ENCODE assay signal across 8 cellular contexts in the genomic region with DNA sequence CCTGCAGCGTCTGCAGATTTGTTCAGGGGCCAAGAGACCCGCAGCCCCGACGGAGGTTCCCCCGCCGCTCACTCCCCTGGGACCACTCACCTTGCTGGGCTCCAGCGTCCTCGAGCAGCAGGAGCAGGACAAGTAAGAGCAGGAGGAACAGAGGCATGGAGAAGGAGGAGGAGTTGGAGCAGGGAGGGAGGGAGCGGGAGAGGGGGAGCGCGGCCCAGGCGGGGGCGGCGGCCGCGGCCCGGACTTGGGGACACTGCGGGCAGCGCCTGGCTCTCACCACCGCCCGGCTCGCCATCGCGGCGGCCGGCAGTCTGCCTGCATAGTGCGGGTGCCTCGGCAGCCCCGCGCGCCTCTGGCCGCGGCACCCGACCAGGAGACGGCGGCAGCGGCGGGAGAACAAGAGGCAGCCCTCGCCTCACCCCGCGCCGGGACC. TPM values are rescaled to one million over a fixed set of nuclear protein-coding genes. Genes with fewer than 3 reads are reported as not detected.
DNase-seq lines count a peak whose midpoint lies in the region; TF ChIP-seq lines count a peak whose summit lies in the region.

No MANE protein-coding gene starts in this region.

- 0% methylated on average over 30 of the region's 42 CpGs for WGBS in esophagus muscularis mucosa

- DNase-seq in GM12864 (ENCODE audit: low read depth) (no peak), H7 (peak; percentile 78), LHCN-M2 (ENCODE audit: low read depth) (peak; percentile 63), esophagus muscularis mucosa (ENCODE audit: extremely low spot score) (no peak), tibial artery (peak; percentile 45 to 82), superior temporal gyrus (ENCODE audit: extremely low spot score) (no peak)
- peak; percentile 61 for DNase-seq in activated CD8-positive, alpha-beta memory T cell treated with anti-CD3 and anti-CD28 coated beads, Interleukin-2, amount 50 U/mL, for 48 hours

- intact Hi-C loops in esophagus muscularis mucosa (cut with DNase I) (loop anchor here (5.0 to 10.0 kb wide), 2 partner anchors 84 to 94 kb away; no protein-coding TSS in a partner anchor), tibial artery (cut with DNase I; ENCODE audit: low total_unique reads) (no loop called here)

- no peak for TF ChIP-seq CTCF in GM12864 (IDR thresholded peaks at IDR 0.05; ENCODE audit: low read depth, low read length, missing control alignments)
- no peak for TF ChIP-seq CTCF in esophagus muscularis mucosa (IDR thresholded peaks at IDR 0.05)
- no peak for TF ChIP-seq CTCF in tibial artery (IDR thresholded peaks at IDR 0.05)

- TF ChIP-seq POLR2A in esophagus muscularis mucosa (IDR thresholded peaks at IDR 0.05; ENCODE audit: low read depth): no peak

- H3K27me3 ChIP-seq in H7 (ENCODE audit: control insufficient read depth, insufficient read depth, low read length) (no peaks in the 10 kb centered on the region), esophagus muscularis mucosa (no peaks in the 10 kb centered on the region), mucosa of stomach (ENCODE audit: control insufficient read depth, insufficient read depth, low read length) (no peaks in the 10 kb centered on the region), tibial artery (no peaks in the 10 kb centered on the region)

- H3K27ac ChIP-seq in esophagus muscularis mucosa (replicated peaks in 1 of 4) (peak overlapping the region; percentile 93 to 97 (median 95)), tibial artery (peak overlapping the region; percentile 95 to 97)

- peaks cover 10 to 40% (median 35%) of the 10 kb centered on the region in 4 donors for H3K4me1 ChIP-seq in esophagus muscularis mucosa
- no peaks in the 10 kb centered on the region for H3K4me1 ChIP-seq in mucosa of stomach (ENCODE audit: control insufficient read depth, insufficient read depth, low read length)
- H3K4me1 ChIP-seq in tibial artery: peaks cover 0 to 39% (median 6%) of the 10 kb centered on the region in 4 donors

- H3K9me3 ChIP-seq in esophagus muscularis mucosa (no peaks in the 10 kb centered on the region), mucosa of stomach (ENCODE audit: control insufficient read depth, low read length) (no peaks in the 10 kb centered on the region), tibial artery (no peaks in the 10 kb centered on the region)

- H3K4me3 ChIP-seq in GM12864 (ENCODE audit: low read depth, low read length) (peak overlapping the region; percentile 95), H7 (ENCODE audit: insufficient read depth, low read depth, low read length) (peak overlapping the region; percentile 79), esophagus muscularis mucosa (peak overlapping the region; percentile 92 to 98 (median 93)), mucosa of stomach (ENCODE audit: low read length) (peak overlapping the region; percentile 52), tibial artery (peak overlapping the region; percentile 94 to 97)

- H3K36me3 ChIP-seq in H7 (replicated peaks; ENCODE audit: control insufficient read depth, insufficient read depth, low read length): no peaks in the 10 kb centered on the region
- H3K36me3 ChIP-seq in esophagus muscularis mucosa: no peaks in the 10 kb centered on the region
- H3K36me3 ChIP-seq in mucosa of stomach (ENCODE audit: control insufficient read depth, insufficient read depth, low read length): no peaks in the 10 kb centered on the region
- no peaks in the 10 kb centered on the region for H3K36me3 ChIP-seq in tibial artery

- TF ChIP-seq EP300 in esophagus muscularis mucosa (IDR thresholded peaks at IDR 0.05): no peak

- H3K9ac ChIP-seq in mucosa of stomach (ENCODE audit: low read length): peak overlapping the region; percentile 64

RNA-seq across cellular contexts. Expression of a gene that starts 0.4 kb away (rescaled TPM):
- 43.8 and 49.6 TPM in 2 replicates for total RNA-seq in H7 (2014; rRNA removed; shearing (Covaris generic))
- total RNA-seq in LHCN-M2 (2014; rRNA removed) (628 and 664 TPM in 2 replicates), esophagus muscularis mucosa (10 to 100 TPM; 37.3 to 48.4 (median 46.6) TPM)
- polyA plus RNA-seq in LHCN-M2 (2012): 120 TPM

Comparison
In these comparisons a context has a peak if more than half of its experiments do, and no peak if none do; other contexts are left out.
1. DNase-seq: peak in H7 (single experiment), LHCN-M2 (single experiment), activated CD8-positive, alpha-beta memory T cell treated with anti-CD3 and anti-CD28 coated beads, Interleukin-2, amount 50 U/mL, for 48 hours (single experiment) and tibial artery (2 of 2); none in GM12864 (single experiment), esophagus muscularis mucosa (single experiment) and superior temporal gyrus (single experiment).
2. RNA of a gene that starts 0.4 kb away (total RNA-seq): 628 to 664 TPM in LHCN-M2; 37.3 to 48.4 TPM in esophagus muscularis mucosa and 43.8 to 49.6 TPM in H7; every median in the first group is over 10 times any median in the second.
3. Peak in every context shown above with its lines, with median percentiles within 50 percentile points of each other: H3K4me3 ChIP-seq.